Comparison of ENCODE assay signal across 12 cellular contexts in the genomic region with DNA sequence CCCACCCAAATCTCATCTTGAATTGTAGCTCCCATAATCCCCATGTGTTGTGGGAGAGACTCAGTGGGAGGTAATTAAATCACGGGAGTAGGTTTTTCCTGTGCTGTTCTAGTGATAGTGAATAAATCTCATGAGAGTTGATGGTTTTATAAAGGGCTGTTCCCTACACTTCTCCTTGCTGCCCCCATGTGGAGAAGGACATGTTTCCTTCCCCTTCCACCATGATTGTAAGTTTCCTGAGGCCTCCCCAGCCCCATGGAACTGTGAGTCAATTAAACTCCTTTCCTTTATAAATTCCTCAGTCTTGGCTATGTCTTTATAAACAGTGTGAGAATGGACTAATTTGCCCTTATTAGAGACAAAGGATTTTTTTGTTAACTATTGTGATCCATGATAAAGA. TPM values are rescaled to one million over a fixed set of nuclear protein-coding genes. Genes with fewer than 3 reads are reported as not detected.
A peak's percentile ranks its signal among the peaks of the same experiment; 100 is the strongest.
DNase-seq lines count a peak whose midpoint lies in the region; ATAC-seq, FAIRE-seq and TF ChIP-seq lines count a peak whose summit lies in the region.
"Had no signal": no experiment of that assay in that cellular context is flagged by ENCODE, and none has a peak within 500 bp of the region (broad histone marks: within the 10 kb centered on the region; RNA-seq: fewer than 3 reads in every experiment).

No MANE protein-coding gene starts in this region.

- ATAC-seq in A549, result no peak
- no peak for ATAC-seq in gastroesophageal sphincter
- ATAC-seq in HG02840 (IDR thresholded peaks at IDR 0.05; ENCODE audit: low FRiP score, unreplicated experiment), result no peak
- ATAC-seq: CD8-positive, alpha-beta T cell; heart right ventricle had no signal

- H3K36me3 ChIP-seq in GM23248 (ENCODE audit: low read depth) (no peaks in the 10 kb centered on the region), gastroesophageal sphincter (no peaks in the 10 kb centered on the region)
- H3K36me3 ChIP-seq: heart right ventricle had no signal

- H3K9me3 Mint-ChIP-seq in immature natural killer cell, result no peaks in the 10 kb centered on the region
- H3K9me3 Mint-ChIP-seq: CD8-positive, alpha-beta T cell; stimulated activated naive CD8-positive, alpha-beta T cell treated with anti-CD3 and anti-CD28 coated beads, Interleukin-15, Interleukin-2, amounts not matched to agents 100 ng/mL and 50 ng/mL, for 24 hours had no signal

- POLR2A ChIA-PET in A549 (lab: Yijun Ruan, JAX), result no interaction called here

- FAIRE-seq in A549 (lab: Jason Lieb, UNC), result no peak

- CTCF ChIA-PET in A549 (lab: Yijun Ruan, JAX), result no interaction called here

- H3K36me3 Mint-ChIP-seq in immature natural killer cell, result no peaks in the 10 kb centered on the region
- H3K36me3 Mint-ChIP-seq: CD8-positive, alpha-beta T cell had no signal

- no peaks in the 10 kb centered on the region for H3K27me3 ChIP-seq in GM23248 (replicated peaks; ENCODE audit: insufficient read depth)
- no peaks in the 10 kb centered on the region for H3K27me3 ChIP-seq in gastroesophageal sphincter
- H3K27me3 ChIP-seq: heart right ventricle had no signal

- no peaks in the 10 kb centered on the region for H3F3A ChIP-seq in GM23248 (ENCODE audit: insufficient read depth)

- TF ChIP-seq POLR2A in A549 (IDR thresholded peaks at IDR 0.05; ENCODE audit: low read length), result no peak
- TF ChIP-seq POLR2A in gastroesophageal sphincter (IDR thresholded peaks at IDR 0.05), result no peak

- DNase-seq in A549 (ENCODE audit: low read depth in 1 of 2, low spot score in 1 of 2) (peak in 1 of 2 experiments; percentile 21), GM23248 (peak; percentile 17), RPMI7951 (ENCODE audit: low read depth) (peak; percentile 19), H4 (ENCODE audit: low spot score) (no peak), immature natural killer cell (no peak), NCI-H526 treated with DMSO at 0.1 percent for 48 hours (lab: John Stamatoyannopoulos, UW) (no peak)
- DNase-seq: CD8-positive, alpha-beta T cell; heart right ventricle; NCI-H2107 had no signal

- H3K4me1 Mint-ChIP-seq in immature natural killer cell, result no peaks in the 10 kb centered on the region

- H3K4me2 ChIP-seq in A549 (no peak overlapping the region), GM23248 (ENCODE audit: unreplicated experiment) (no peak overlapping the region)

- TF ChIP-seq CTCF in A549 (IDR thresholded peaks at IDR 0.05) (0 out of 3 replicates have a peak, but pooled peaks have one; percentile 15), gastroesophageal sphincter (IDR thresholded peaks at IDR 0.05) (peak in 3 of 4 experiments; percentile 36 to 56 (median 47))

- no peaks in the 10 kb centered on the region for H3K9me3 ChIP-seq in A549
- no peaks in the 10 kb centered on the region for H3K9me3 ChIP-seq in GM23248 (ENCODE audit: low read depth)
- H3K9me3 ChIP-seq in gastroesophageal sphincter, result no peaks in the 10 kb centered on the region
- H3K9me3 ChIP-seq: heart right ventricle had no signal

- no peaks in the 10 kb centered on the region for H3K9me2 ChIP-seq in GM23248 (ENCODE audit: insufficient read depth)

- H3K27ac Mint-ChIP-seq in immature natural killer cell, result no peak overlapping the region
- H3K27ac Mint-ChIP-seq: CD8-positive, alpha-beta T cell; stimulated activated naive CD8-positive, alpha-beta T cell treated with anti-CD3 and anti-CD28 coated beads, Interleukin-15, Interleukin-2, amounts not matched to agents 100 ng/mL and 50 ng/mL, for 24 hours had no signal

- in situ Hi-C loops in GM23248 (cut with MboI), result no loop called here

- 0% methylated on average over 1 of the region's 1 CpG for WGBS in A549 (ENCODE audit: missing lambda C conversion rate)
- WGBS in GM23248 (ENCODE audit: low coverage in 1 of 2, low lambda C conversion rate in 2 of 2, missing lambda C conversion rate in 2 of 2), 2 experiments, result 24 to 36% methylated on average over 1 of the region's 1 CpG
- 46 to 50% methylated on average over 1 of the region's 1 CpG for WGBS in gastroesophageal sphincter (ENCODE audit: low coverage in 1 of 2), 2 donors

- H4K20me1 ChIP-seq in GM23248 (ENCODE audit: insufficient read depth), result no peaks in the 10 kb centered on the region

- H3K4me1 ChIP-seq in A549 (no peaks in the 10 kb centered on the region), GM23248 (ENCODE audit: insufficient read depth) (no peaks in the 10 kb centered on the region), gastroesophageal sphincter (no peaks in the 10 kb centered on the region)
- H3K4me1 ChIP-seq: heart right ventricle had no signal

- no peak overlapping the region for H2AFZ ChIP-seq in GM23248

- TF ChIP-seq EP300 in A549 (IDR thresholded peaks at IDR 0.05) (no peak), gastroesophageal sphincter (IDR thresholded peaks at IDR 0.05) (no peak)

- TF ChIP-seq RAD21 in A549 (conservative IDR thresholded peaks at IDR 0.05 in 1 of 2, IDR thresholded peaks at IDR 0.05 in 1 of 2), result peak in 1 of 2 experiments; percentile 38; a peak in 1 of 5 replicates

- no peak overlapping the region for H3K9ac ChIP-seq in GM23248

- H3K27me3 Mint-ChIP-seq in immature natural killer cell (ENCODE audit: low read depth in 3 of 3), result peaks cover 0 to 25% (median 3%) of the 10 kb centered on the region in 3 donors

- H3K4me3 Mint-ChIP-seq in immature natural killer cell, result no peak overlapping the region
- H3K4me3 Mint-ChIP-seq: CD8-positive, alpha-beta T cell; stimulated activated naive CD8-positive, alpha-beta T cell treated with anti-CD3 and anti-CD28 coated beads, Interleukin-15, Interleukin-2, amounts not matched to agents 100 ng/mL and 50 ng/mL, for 24 hours had no signal

- H3K27ac ChIP-seq in A549, result no peak overlapping the region
- no peak overlapping the region for H3K27ac ChIP-seq in GM23248
- no peak overlapping the region for H3K27ac ChIP-seq in gastroesophageal sphincter
- H3K27ac ChIP-seq: heart right ventricle had no signal

- H3K4me3 ChIP-seq in A549, result no peak overlapping the region
- no peak overlapping the region for H3K4me3 ChIP-seq in GM23248
- no peak overlapping the region for H3K4me3 ChIP-seq in gastroesophageal sphincter
- H3K4me3 ChIP-seq: heart right ventricle had no signal

- no peaks in the 10 kb centered on the region for H3K79me2 ChIP-seq in GM23248 (ENCODE audit: insufficient read depth)

TF ChIP-seq in A549, 52 proteins besides CTCF, POLR2A, EP300 and RAD21:
- TF ChIP-seq USF2 (IDR thresholded peaks at IDR 0.05) (no peak), HDAC2 (IDR thresholded peaks at IDR 0.05) (no peak), FOSB (CRISPR knock-in tag; IDR thresholded peaks at IDR 0.05) (no peak), MYC (IDR thresholded peaks at IDR 0.05; ENCODE audit: borderline replicate concordance, low read length) (no peak), NR3C1 (IDR thresholded peaks at IDR 0.05) (no peak)
- TF ChIP-seq, protein P1, sequence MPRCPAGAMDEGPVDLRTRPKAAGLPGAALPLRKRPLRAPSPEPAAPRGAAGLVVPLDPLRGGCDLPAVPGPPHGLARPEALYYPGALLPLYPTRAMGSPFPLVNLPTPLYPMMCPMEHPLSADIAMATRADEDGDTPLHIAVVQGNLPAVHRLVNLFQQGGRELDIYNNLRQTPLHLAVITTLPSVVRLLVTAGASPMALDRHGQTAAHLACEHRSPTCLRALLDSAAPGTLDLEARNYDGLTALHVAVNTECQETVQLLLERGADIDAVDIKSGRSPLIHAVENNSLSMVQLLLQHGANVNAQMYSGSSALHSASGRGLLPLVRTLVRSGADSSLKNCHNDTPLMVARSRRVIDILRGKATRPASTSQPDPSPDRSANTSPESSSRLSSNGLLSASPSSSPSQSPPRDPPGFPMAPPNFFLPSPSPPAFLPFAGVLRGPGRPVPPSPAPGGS (IDR thresholded peaks at IDR 0.05), result no peak
TF ChIP-seq in A549: peak in this region for 0.

RNA-seq across cellular contexts. Expression of gene MKX, which starts 48.5 kb away (rescaled TPM):
- polyA plus RNA-seq in A549 (2011; rRNA removed) (0.03 TPM in 1 of 2 replicates, not detected in the other), A549 (2017; fragmentation: RNase III; extraction: RNeasy Plus Mini Kit Qiagen cat#74134 plus additional on column Dnase treatment) (not detected in 3 replicates), GM23248 (2016; fragmentation: Nextera tagmentation; extraction: Ambion mirVana) (35.9 and 36.2 TPM in 2 replicates), immature natural killer cell (not detected)
- polyA plus RNA-seq in A549 (2012; cell fraction: cytosol; rRNA removed), result 0.03 TPM in 1 of 2 replicates, not detected in the other
- not detected in 2 replicates for polyA plus RNA-seq in A549 (2012; cell fraction: nucleus; rRNA removed)
- polyA minus RNA-seq in A549 (2011; rRNA and poly(A)+ RNA removed), result 0.24 TPM in 1 of 2 replicates, not detected in the other
- 41.4 and 44.1 TPM in 2 replicates for total RNA-seq in GM23248 (2014; rRNA removed; shearing (Covaris generic))
- 0.12 TPM in 1 of 2 replicates, not detected in the other for total RNA-seq in RPMI7951 (2014; rRNA removed; shearing (Covaris generic))
- 10 to 100 TPM in 3 of 4 donors, 1 to 10 TPM in 1; 2.3 to 39.5 (median 26.5) TPM for total RNA-seq in gastroesophageal sphincter
- total RNA-seq in H4 (2014; rRNA removed; shearing (Covaris generic)), result not detected in 2 replicates
- total RNA-seq: CD8-positive, alpha-beta T cell had no signal

Comparison
In these comparisons a context has a peak if more than half of its experiments do, and no peak if none do; other contexts are left out.
1. DNase-seq: peak in GM23248 (single experiment) and RPMI7951 (single experiment); none in H4 (single experiment), immature natural killer cell (0 of 3) and NCI-H526 treated with DMSO at 0.1 percent for 48 hours (single experiment).